Comparison of ENCODE assay signal across 7 cellular contexts in genomic region chr18:43620936-43621335, GRCh38.
DNase-seq lines count a peak whose midpoint lies in the region; FAIRE-seq and TF ChIP-seq lines count a peak whose summit lies in the region.

No MANE protein-coding gene starts in this region.

- DNase-seq in GM12864 (ENCODE audit: low read depth) (no peak), HCEC 1CT (peak; percentile 17), NCI-H1417 (lab: John Stamatoyannopoulos, UW) (peak; percentile 25 to 82 (median 49)), astrocyte (ENCODE audit: low read depth) (peak; percentile 12), vagina (ENCODE audit: extremely low spot score in 2 of 2) (no peak)
- no peak for DNase-seq in activated CD4-positive, alpha-beta T cell treated with anti-CD3 and anti-CD28 coated beads for 48 hours

- no peak overlapping the region for H3K27ac Mint-ChIP-seq in astrocyte (ENCODE audit: unreplicated experiment)

- H3K4me2 ChIP-seq in astrocyte (ENCODE audit: low read length): no peak overlapping the region

- H3K4me1 ChIP-seq in astrocyte (ENCODE audit: insufficient read depth, low read length): no peaks in the 10 kb centered on the region
- H3K4me1 ChIP-seq in vagina: no peaks in the 10 kb centered on the region

- no peaks in the 10 kb centered on the region for H3K9me3 Mint-ChIP-seq in astrocyte (ENCODE audit: unreplicated experiment)

- H3K4me3 ChIP-seq in GM12864 (ENCODE audit: low read depth, low read length) (no peak overlapping the region), astrocyte (ENCODE audit: insufficient read depth, low read depth, low read length) (no peak overlapping the region), vagina (no peak overlapping the region)

- H3K27me3 Mint-ChIP-seq in astrocyte (ENCODE audit: low read depth, unreplicated experiment): no peaks in the 10 kb centered on the region

- peak; percentile 46 for TF ChIP-seq CTCF in GM12864 (IDR thresholded peaks at IDR 0.05; ENCODE audit: low read depth, low read length, missing control alignments)
- peak; percentile 54 for TF ChIP-seq CTCF in astrocyte (IDR thresholded peaks at IDR 0.05; ENCODE audit: insufficient read depth, low read depth, low read length)
- peak; percentile 27 to 61 (median 38) for TF ChIP-seq CTCF in vagina (IDR thresholded peaks at IDR 0.05)

- intact Hi-C loops in vagina (cut with DNase I): no loop called here

- H3K9ac ChIP-seq in astrocyte (ENCODE audit: low read length): no peak overlapping the region

- H3K9me3 ChIP-seq in astrocyte (ENCODE audit: insufficient read depth, low read depth, low read length) (no peaks in the 10 kb centered on the region), vagina (no peaks in the 10 kb centered on the region)

- H3K79me2 ChIP-seq in astrocyte (ENCODE audit: insufficient read depth, low read length): no peaks in the 10 kb centered on the region

- H4K20me1 ChIP-seq in astrocyte (ENCODE audit: insufficient read depth, low read length): no peaks in the 10 kb centered on the region

- H3K27ac ChIP-seq in astrocyte (ENCODE audit: low read depth, low read length) (no peak overlapping the region), vagina (no peak overlapping the region)

- H3K4me3 Mint-ChIP-seq in astrocyte (ENCODE audit: unreplicated experiment): no peak overlapping the region

- H3K36me3 Mint-ChIP-seq in astrocyte (ENCODE audit: low read depth, unreplicated experiment): no peaks in the 10 kb centered on the region

- H3K36me3 ChIP-seq in astrocyte (ENCODE audit: insufficient read depth, low read length) (no peaks in the 10 kb centered on the region), vagina (no peaks in the 10 kb centered on the region)

- H2AFZ ChIP-seq in astrocyte (ENCODE audit: low read depth, low read length): no peak overlapping the region

- TF ChIP-seq POLR2A in vagina (IDR thresholded peaks at IDR 0.05): no peak

- H3K27me3 ChIP-seq in astrocyte (ENCODE audit: insufficient read depth, low read length) (no peaks in the 10 kb centered on the region), vagina (no peaks in the 10 kb centered on the region)

- FAIRE-seq in astrocyte (lab: Jason Lieb, UNC): peak; percentile 90
- peak; percentile 99 for FAIRE-seq in islet of Langerhans (lab: Jason Lieb, UNC)

- H3K4me1 Mint-ChIP-seq in astrocyte (ENCODE audit: low read depth, unreplicated experiment): no peaks in the 10 kb centered on the region

Comparison
In these comparisons a context has a peak if more than half of its experiments do, and no peak if none do; other contexts are left out.
1. DNase-seq: peak in HCEC 1CT (single experiment), NCI-H1417 (3 of 3) and astrocyte (single experiment); none in GM12864 (single experiment), vagina (0 of 2) and activated CD4-positive, alpha-beta T cell treated with anti-CD3 and anti-CD28 coated beads for 48 hours (single experiment).
2. Peak in every context shown above with its lines, with median percentiles within 50 percentile points of each other: CTCF ChIP-seq.